Comparison of ENCODE assay signal across 1 cellular context in genomic region chr22:50302041-50302541, GRCh38.
TF ChIP-seq lines count a peak whose summit lies in the region.

No MANE protein-coding gene starts in this region.

TF ChIP-seq in WTC11, 78 proteins besides CTCF, POLR2A, EP300 and RAD21 (continued from another document):
- no peak for TF ChIP-seq JUN (CRISPR knock-in tag; IDR thresholded peaks at IDR 0.05)
